Comparison of ENCODE assay signal across 17 cellular contexts in the genomic region with DNA sequence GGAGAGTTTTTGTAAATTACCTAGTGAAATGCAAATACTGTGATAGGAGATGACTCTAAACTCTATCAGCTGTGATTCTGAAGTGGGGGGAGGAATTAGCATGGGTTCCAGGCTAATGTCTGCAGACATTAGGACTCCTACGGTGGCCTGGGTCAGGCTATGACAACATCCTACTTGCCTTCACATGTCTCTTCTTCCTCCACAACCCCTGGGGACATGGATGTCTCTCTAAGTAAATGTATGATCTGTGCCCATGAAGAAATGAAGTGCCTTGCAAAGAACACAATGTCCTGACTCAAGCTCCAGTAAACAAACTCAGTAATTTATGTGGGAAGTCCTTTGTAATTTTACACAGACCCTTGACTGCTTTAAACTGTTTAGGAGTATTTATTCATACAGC.
A peak's percentile ranks its signal among the peaks of the same experiment; 100 is the strongest.
DNase-seq lines count a peak whose midpoint lies in the region; ATAC-seq and TF ChIP-seq lines count a peak whose summit lies in the region.
"Had no signal": no experiment of that assay in that cellular context is flagged by ENCODE, and none has a peak within 500 bp of the region (broad histone marks: within the 10 kb centered on the region; RNA-seq: fewer than 3 reads in every experiment).

No MANE protein-coding gene starts in this region.

- no peak overlapping the region for H3K14ac ChIP-seq in mesenchymal stem cell (ENCODE audit: low read length in 2 of 2)

- H3K4ac ChIP-seq in mesenchymal stem cell (ENCODE audit: low read depth in 1 of 2, low read length in 2 of 2) = no peak overlapping the region

- no peak overlapping the region for H2BK5ac ChIP-seq in mesenchymal stem cell (ENCODE audit: low read depth, low read length, poor library complexity, severe bottlenecking)

- no peaks in the 10 kb centered on the region for H3K36me3 ChIP-seq in mammary epithelial cell (ENCODE audit: insufficient read depth, low read length)
- no peaks in the 10 kb centered on the region for H3K36me3 ChIP-seq in mesenchymal stem cell (ENCODE audit: control insufficient read depth in 1 of 2, insufficient read depth in 2 of 2, low read depth in 1 of 2, low read length in 2 of 2)
- no peaks in the 10 kb centered on the region for H3K36me3 ChIP-seq in spleen
- H3K36me3 ChIP-seq: BLaER1, HAP-1 had no signal

- no TSS peak for BruUV-seq in mammary epithelial cell (replicated peaks; lab: Mats Ljungman, UMichigan)

- H4K20me1 ChIP-seq in mammary epithelial cell (ENCODE audit: insufficient read depth, low read length) = no peaks in the 10 kb centered on the region
- H4K20me1 ChIP-seq: BLaER1 had no signal

- no peaks in the 10 kb centered on the region for H3K9me3 ChIP-seq in mammary epithelial cell (replicated peaks; ENCODE audit: insufficient read depth, low read length)
- H3K9me3 ChIP-seq in mesenchymal stem cell (ENCODE audit: control insufficient read depth, low read length) = no peaks in the 10 kb centered on the region
- H3K9me3 ChIP-seq in spleen = peaks cover 0 to 13% (median 0%) of the 10 kb centered on the region in 8 donors
- H3K9me3 ChIP-seq: BLaER1, HAP-1 had no signal

- no peaks in the 10 kb centered on the region for H3K79me1 ChIP-seq in mesenchymal stem cell (replicated peaks; ENCODE audit: low read length, poor library complexity, severe bottlenecking)

- ATAC-seq in GM21390 (IDR thresholded peaks at IDR 0.05; ENCODE audit: unreplicated experiment) = no peak
- ATAC-seq: GM12878 had no signal

- H3K27ac ChIP-seq in 22Rv1 = peak overlapping the region; percentile 62
- H3K27ac ChIP-seq in mammary epithelial cell (ENCODE audit: insufficient read depth, low read depth, low read length) = no peak overlapping the region
- no peak overlapping the region for H3K27ac ChIP-seq in mesenchymal stem cell (ENCODE audit: low read length, poor library complexity, severe bottlenecking)
- peak overlapping the region in 1 of 8 donors; percentile 23 for H3K27ac ChIP-seq in spleen
- H3K27ac ChIP-seq: BLaER1, GM23248, HL-60 had no signal

- WGBS in mammary epithelial cell (ENCODE audit: low coverage, missing lambda C conversion rate) = 0% methylated on average over 1 of the region's 1 CpG
- no CpG with 5 or more reads among the region's 1 CpG for WGBS in mesenchymal stem cell
- 43 to 73% (median 60%) methylated on average over 1 of the region's 1 CpG for WGBS in spleen, 5 donors

- H4K8ac ChIP-seq in mesenchymal stem cell (ENCODE audit: low read length) = no peak overlapping the region

- H3K18ac ChIP-seq in mesenchymal stem cell (ENCODE audit: low read depth in 1 of 2, low read length in 2 of 2) = no peak overlapping the region

- H3K4me2 ChIP-seq in mammary epithelial cell (ENCODE audit: insufficient read depth, low read depth, low read length) (peak overlapping the region; percentile 13), mesenchymal stem cell (ENCODE audit: low read length, poor library complexity, severe bottlenecking) (no peak overlapping the region)
- H3K4me2 ChIP-seq: BLaER1 had no signal

- no peak overlapping the region for H2BK12ac ChIP-seq in mesenchymal stem cell (ENCODE audit: low read length in 2 of 2)

- in situ Hi-C loops in mammary epithelial cell (cut with MboI; ENCODE audit: low sequenced_read_pairs in 2 of 2) = no loop called here

- TF ChIP-seq POLR2A in spleen (IDR thresholded peaks at IDR 0.05) = no peak

- H3K27me3 ChIP-seq in mammary epithelial cell (ENCODE audit: insufficient read depth, low read length) = no peaks in the 10 kb centered on the region
- no peaks in the 10 kb centered on the region for H3K27me3 ChIP-seq in mesenchymal stem cell (ENCODE audit: control insufficient read depth in 1 of 2, insufficient read depth in 1 of 2, low read length in 2 of 2)
- H3K27me3 ChIP-seq in spleen (replicated peaks in 1 of 7) = no peaks in the 10 kb centered on the region
- H3K27me3 ChIP-seq: BLaER1 had no signal

- intact Hi-C loops in mammary epithelial cell (cut with micrococcal nuclease) = no loop called here
- intact Hi-C loops in spleen (cut with DNase I; ENCODE audit: low total_unique reads) = no loop called here

- no peak overlapping the region for H2BK15ac ChIP-seq in mesenchymal stem cell (ENCODE audit: low read depth, poor library complexity, severe bottlenecking)

- dilution Hi-C loops in mammary epithelial cell (cut with HindIII; ENCODE audit: low sequenced_read_pairs) = no loop called here

- DNase-seq in NCI-H526 treated with DMSO at 0.1 percent for 48 hours (lab: John Stamatoyannopoulos, UW) (peak; percentile 5), mammary epithelial cell (peak; percentile 4), mesenchymal stem cell (peak; percentile 0), NCI-H2171 treated with DMSO at 0.1 percent for 48 hours (lab: John Stamatoyannopoulos, UW) (no peak), spleen (no peak)
- DNase-seq: 8988T; Calu3; CD4-positive, alpha-beta memory T cell; DMS79 treated with DMSO at 0.1 percent for 48 hours; GM23248; IMR-90 had no signal

- H2AFZ ChIP-seq in mammary epithelial cell (ENCODE audit: low read depth, low read length) = peak overlapping the region; percentile 22
- H2AFZ ChIP-seq in mesenchymal stem cell (ENCODE audit: low read depth, low read length) = no peak overlapping the region
- H2AFZ ChIP-seq: GM23248 had no signal

- H3K4me3 ChIP-seq in mammary epithelial cell (replicated peaks in 1 of 3; ENCODE audit: insufficient read depth in 1 of 3, low read depth in 2 of 3, low read length in 3 of 3) (no peak overlapping the region), mesenchymal stem cell (ENCODE audit: insufficient read depth in 1 of 2, low read depth in 1 of 2, low read length in 2 of 2) (no peak overlapping the region), spleen (no peak overlapping the region)
- H3K4me3 ChIP-seq: BLaER1, GM12878, GM23248, HAP-1 had no signal

- no peaks in the 10 kb centered on the region for H3K79me2 ChIP-seq in mammary epithelial cell (ENCODE audit: insufficient read depth, low read length)

- H3K9ac ChIP-seq in mammary epithelial cell (ENCODE audit: insufficient read depth, low read length) (no peak overlapping the region), mesenchymal stem cell (ENCODE audit: low read length) (no peak overlapping the region)
- H3K9ac ChIP-seq: BLaER1, GM23248 had no signal

- no peak overlapping the region for H3K23ac ChIP-seq in mesenchymal stem cell (ENCODE audit: low read length in 2 of 2)

- H3K4me1 ChIP-seq in mammary epithelial cell (ENCODE audit: insufficient read depth, low read length) (peaks cover 5% of the 10 kb centered on the region), mesenchymal stem cell (ENCODE audit: control insufficient read depth, insufficient read depth, low read depth, low read length) (no peaks in the 10 kb centered on the region), spleen (no peaks in the 10 kb centered on the region)
- H3K4me1 ChIP-seq: BLaER1, HAP-1 had no signal

- no peak overlapping the region for H2BK120ac ChIP-seq in mesenchymal stem cell (ENCODE audit: low read depth, low read length)

- CTCF ChIA-PET in mammary epithelial cell (lab: Charles Lee; ENCODE audit: low non-redundant PET) = no interaction called here

- no peak overlapping the region for H4K91ac ChIP-seq in mesenchymal stem cell (ENCODE audit: low read length)

- H2AK5ac ChIP-seq in mesenchymal stem cell (ENCODE audit: low read length, severe bottlenecking) = no peak overlapping the region

- no peak for TF ChIP-seq CTCF in 22Rv1 (IDR thresholded peaks at IDR 0.05)
- no peak for TF ChIP-seq CTCF in mammary epithelial cell (conservative IDR thresholded peaks at IDR 0.05 in 1 of 2, IDR thresholded peaks at IDR 0.05 in 1 of 2; ENCODE audit: extremely low read depth in 1 of 2, insufficient read depth in 1 of 2, low read depth in 1 of 2, low read length in 2 of 2)
- no peak for TF ChIP-seq CTCF in spleen (IDR thresholded peaks at IDR 0.05 in 8 of 11, conservative IDR thresholded peaks at IDR 0.05 in 3 of 11)

Comparison
In these comparisons a context has a peak if more than half of its experiments do, and no peak if none do; other contexts are left out.
1. DNase-seq: peak in NCI-H526 treated with DMSO at 0.1 percent for 48 hours (single experiment), mammary epithelial cell (single experiment) and mesenchymal stem cell (single experiment); none in NCI-H2171 treated with DMSO at 0.1 percent for 48 hours (single experiment) and spleen (single experiment).